ENCODE assay signal across 19 cellular contexts in genomic region chr3:5115506-5116162, GRCh38.
DNase-seq lines count a peak whose midpoint lies in the region; ATAC-seq and TF ChIP-seq lines count a peak whose summit lies in the region.
"Had no signal": no experiment of that assay in that cellular context is flagged by ENCODE, and none has a peak within 500 bp of the region (broad histone marks: within the 10 kb centered on the region; RNA-seq: fewer than 3 reads in every experiment).

No MANE protein-coding gene starts in this region.

- peak; percentile 67 for DNase-seq in GM12865 (ENCODE audit: low read depth)
- peak; percentile 38 for DNase-seq in iris pigment epithelial cell (ENCODE audit: low read depth)
- no peak for DNase-seq in retina
- DNase-seq in activated CD8-positive, alpha-beta memory T cell treated with anti-CD3 and anti-CD28 coated beads, Interleukin-2, amount 50 U/mL, for 48 hours: no peak
- DNase-seq in GF-D8 (lab: John Stamatoyannopoulos, UW): no peak
- DNase-seq: activated CD4-positive, alpha-beta memory T cell treated with anti-CD3 and anti-CD28 coated beads, Interleukin-2, amount 10 ng/mL, durations not matched to agents 7 days and 5 days; effector memory CD4-positive, alpha-beta T cell; islet precursor cell; KG1; mucosa of descending colon; NCI-H1436 treated with DMSO at 0.1 percent for 48 hours; NCI-H526; stimulated activated CD4-positive, alpha-beta T cell treated with anti-CD3 and anti-CD28 coated beads, Interleukin-4, amount 100 ng/mL, for 4 hours; stimulated activated naive CD8-positive, alpha-beta T cell treated with anti-CD3 and anti-CD28 coated beads, Interleukin-15, Interleukin-2, amounts not matched to agents 100 U/mL and 50 U/mL, for 24 hours had no signal

- no peak for TF ChIP-seq CTCF in GM12865 (IDR thresholded peaks at IDR 0.05; ENCODE audit: insufficient read depth, low read depth, low read length, missing control alignments)

- ATAC-seq in GM21619 (IDR thresholded peaks at IDR 0.05; ENCODE audit: unreplicated experiment) (peak; percentile 75), HG03342 (IDR thresholded peaks at IDR 0.05; ENCODE audit: unreplicated experiment) (peak; percentile 61), GM21447 (IDR thresholded peaks at IDR 0.05; ENCODE audit: unreplicated experiment) (no peak)
- ATAC-seq: GM23338; mucosa of descending colon; stimulated activated naive CD8-positive, alpha-beta T cell treated with anti-CD3 and anti-CD28 coated beads, Interleukin-15, Interleukin-2, amounts not matched to agents 100 U/mL and 50 U/mL, for 24 hours had no signal

- no peak overlapping the region for H3K4me3 ChIP-seq in GM12865 (ENCODE audit: low read depth, low read length)
- H3K4me3 ChIP-seq: BLaER1 treated with 17β-estradiol and CSF1 and Interleukin-3, amounts not matched to agents 10 nM and 100 nM; GM23338; mucosa of descending colon had no signal

Comparison
In these comparisons a context has a peak if more than half of its experiments do, and no peak if none do; other contexts are left out.
1. DNase-seq: peak in GM12865 (single experiment) and iris pigment epithelial cell (single experiment); none in retina (single experiment), activated CD8-positive, alpha-beta memory T cell treated with anti-CD3 and anti-CD28 coated beads, Interleukin-2, amount 50 U/mL, for 48 hours (single experiment) and GF-D8 (single experiment).